19 cellular contexts compared by ENCODE assay signal in genomic region chr11:72825661-72826060, GRCh38. TPM values are rescaled to one million over a fixed set of nuclear protein-coding genes. Genes with fewer than 3 reads are reported as not detected.
A peak's percentile ranks its signal among the peaks of the same experiment; 100 is the strongest.
DNase-seq lines count a peak whose midpoint lies in the region; ATAC-seq and TF ChIP-seq lines count a peak whose summit lies in the region.
"Had no signal": no experiment of that assay in that cellular context is flagged by ENCODE, and none has a peak within 500 bp of the region (broad histone marks: within the 10 kb centered on the region; RNA-seq: fewer than 3 reads in every experiment).

No MANE protein-coding gene starts in this region.

- H3K9me3 Mint-ChIP-seq in T-helper 1 cell treated with Interleukin-12 subunit alpha and Interleukin-12 subunit beta and Interleukin-4 antibody, amounts not matched to agents 30 μg/mL and 1 μg/mL, for 36 hours = no peaks in the 10 kb centered on the region
- H3K9me3 Mint-ChIP-seq in CD14-positive monocyte = no peaks in the 10 kb centered on the region
- H3K9me3 Mint-ChIP-seq in activated T-helper 17 cell treated with anti-CD3 and anti-CD28 coated beads, Interleukin-2, amount 50 U/mL, for 72 hours = no peaks in the 10 kb centered on the region
- H3K9me3 Mint-ChIP-seq in naive thymus-derived CD8-positive, alpha-beta T cell = no peaks in the 10 kb centered on the region
- H3K9me3 Mint-ChIP-seq in glutamatergic neuron (ENCODE audit: unreplicated experiment) = peaks cover 5% of the 10 kb centered on the region

- peaks cover 12% of the 10 kb centered on the region for H3K4me1 Mint-ChIP-seq in T-helper 1 cell treated with Interleukin-12 subunit alpha and Interleukin-12 subunit beta and Interleukin-4 antibody, amounts not matched to agents 30 μg/mL and 1 μg/mL, for 36 hours (ENCODE audit: low read depth)
- H3K4me1 Mint-ChIP-seq in CD14-positive monocyte (peaks cover 50% of the 10 kb centered on the region), glutamatergic neuron (ENCODE audit: low read depth, unreplicated experiment) (peaks cover 3% of the 10 kb centered on the region)
- H3K4me1 Mint-ChIP-seq in activated T-helper 17 cell treated with anti-CD3 and anti-CD28 coated beads, Interleukin-2, amount 50 U/mL, for 72 hours = peaks cover 15% of the 10 kb centered on the region
- peaks cover 8 to 27% (median 13%) of the 10 kb centered on the region in 4 donors for H3K4me1 Mint-ChIP-seq in naive thymus-derived CD8-positive, alpha-beta T cell

- no peak for ATAC-seq in activated T-helper 17 cell treated with anti-CD3 and anti-CD28 coated beads, Interleukin-2, amount 50 U/mL, for 72 hours (replicated peaks)
- no peak for ATAC-seq in naive thymus-derived CD8-positive, alpha-beta T cell
- ATAC-seq in HG03175 (IDR thresholded peaks at IDR 0.05; ENCODE audit: unreplicated experiment) = no peak
- ATAC-seq: mucosa of descending colon, Panc1, psoas muscle had no signal

- no peak overlapping the region for H3K4me3 Mint-ChIP-seq in T-helper 1 cell treated with Interleukin-12 subunit alpha and Interleukin-12 subunit beta and Interleukin-4 antibody, amounts not matched to agents 30 μg/mL and 1 μg/mL, for 36 hours
- no peak overlapping the region for H3K4me3 Mint-ChIP-seq in CD14-positive monocyte
- no peak overlapping the region for H3K4me3 Mint-ChIP-seq in activated T-helper 17 cell treated with anti-CD3 and anti-CD28 coated beads, Interleukin-2, amount 50 U/mL, for 72 hours
- H3K4me3 Mint-ChIP-seq in naive thymus-derived CD8-positive, alpha-beta T cell = no peak overlapping the region
- no peak overlapping the region for H3K4me3 Mint-ChIP-seq in glutamatergic neuron (ENCODE audit: unreplicated experiment)

- POLR2A ChIA-PET in naive thymus-derived CD8-positive, alpha-beta T cell (lab: Charles Lee) = interaction anchor here (1.6 kb wide), 1 partner anchor 11 kb away, joined by 4 read pairs; the partner anchor contains the start of gene ATG16L2

- DNase-seq in T-helper 1 cell (no peak), CD14-positive monocyte (ENCODE audit: low spot score) (no peak), cerebellar cortex (ENCODE audit: low spot score) (no peak), glutamatergic neuron (no peak)
- no peak for DNase-seq in naive thymus-derived CD8-positive, alpha-beta T cell
- DNase-seq: 8988T, anterior cingulate cortex, COR-L47, KG1, kidney, mucosa of descending colon, NCI-H1417 treated with DMSO at 0.1 percent for 48 hours, NCI-H2081 treated with DMSO at 0.1 percent for 48 hours, psoas muscle, SJCRH30 had no signal

- H3K27ac Mint-ChIP-seq in T-helper 1 cell treated with Interleukin-12 subunit alpha and Interleukin-12 subunit beta and Interleukin-4 antibody, amounts not matched to agents 30 μg/mL and 1 μg/mL, for 36 hours = peak overlapping the region; percentile 31
- H3K27ac Mint-ChIP-seq in CD14-positive monocyte (peak overlapping the region in 6 of 7 donors; percentile 25 to 87 (median 60)), glutamatergic neuron (ENCODE audit: unreplicated experiment) (no peak overlapping the region)
- peak overlapping the region; percentile 52 for H3K27ac Mint-ChIP-seq in activated T-helper 17 cell treated with anti-CD3 and anti-CD28 coated beads, Interleukin-2, amount 50 U/mL, for 72 hours
- H3K27ac Mint-ChIP-seq in naive thymus-derived CD8-positive, alpha-beta T cell = peak overlapping the region in 7 of 10 donors; percentile 21 to 86 (median 56)

- no peak for TF ChIP-seq CTCF in CD14-positive monocyte (IDR thresholded peaks at IDR 0.05)
- TF ChIP-seq CTCF in glutamatergic neuron (IDR thresholded peaks at IDR 0.05; ENCODE audit: partially characterized antibody, unreplicated experiment) = no peak

- intact Hi-C loops in CD14-positive monocyte (cut with micrococcal nuclease) = no loop called here

- no peaks in the 10 kb centered on the region for H3K27me3 Mint-ChIP-seq in T-helper 1 cell treated with Interleukin-12 subunit alpha and Interleukin-12 subunit beta and Interleukin-4 antibody, amounts not matched to agents 30 μg/mL and 1 μg/mL, for 36 hours (ENCODE audit: low read depth)
- H3K27me3 Mint-ChIP-seq in CD14-positive monocyte (ENCODE audit: low read depth in 3 of 3) (peaks cover 0 to under 1% (median 0%) of the 10 kb centered on the region in 3 donors), glutamatergic neuron (ENCODE audit: unreplicated experiment) (peaks cover 2% of the 10 kb centered on the region)
- no peaks in the 10 kb centered on the region for H3K27me3 Mint-ChIP-seq in activated T-helper 17 cell treated with anti-CD3 and anti-CD28 coated beads, Interleukin-2, amount 50 U/mL, for 72 hours
- no peaks in the 10 kb centered on the region for H3K27me3 Mint-ChIP-seq in naive thymus-derived CD8-positive, alpha-beta T cell

- peaks cover 34% of the 10 kb centered on the region for H3K36me3 Mint-ChIP-seq in T-helper 1 cell treated with Interleukin-12 subunit alpha and Interleukin-12 subunit beta and Interleukin-4 antibody, amounts not matched to agents 30 μg/mL and 1 μg/mL, for 36 hours (ENCODE audit: low read depth)
- H3K36me3 Mint-ChIP-seq in CD14-positive monocyte (peaks cover 69 to 92% of the 10 kb centered on the region in 2 donors), glutamatergic neuron (ENCODE audit: unreplicated experiment) (no peaks in the 10 kb centered on the region)
- peaks cover 81% of the 10 kb centered on the region for H3K36me3 Mint-ChIP-seq in activated T-helper 17 cell treated with anti-CD3 and anti-CD28 coated beads, Interleukin-2, amount 50 U/mL, for 72 hours (ENCODE audit: low read depth)
- peaks cover 0 to 24% (median 0%) of the 10 kb centered on the region in 3 donors for H3K36me3 Mint-ChIP-seq in naive thymus-derived CD8-positive, alpha-beta T cell

RNA-seq across cellular contexts. Expression of gene ATG16L2, which starts 11.4 kb away (rescaled TPM):
- polyA plus RNA-seq in CD14-positive monocyte = 10 to 100 TPM; 36.9 to 46.8 TPM
- total RNA-seq in activated T-helper 17 cell treated with anti-CD3 and anti-CD28 coated beads, Interleukin-2, amount 50 U/mL, for 72 hours = 100 to 1,000 TPM in 1 of 2 donors, 10 to 100 TPM in 1; 85.3 to 127 TPM
- total RNA-seq in naive thymus-derived CD8-positive, alpha-beta T cell = 100 to 1,000 TPM; 156 to 157 TPM
- 10 to 100 TPM in 2 of 3 donors, 1 to 10 TPM in 1; 9.9 to 12.1 (median 11.6) TPM for polyA plus RNA-seq in naive thymus-derived CD8-positive, alpha-beta T cell
- total RNA-seq in glutamatergic neuron (ENCODE audit: unreplicated experiment) = 6.9 TPM

RNA-seq across cellular contexts. Expression of gene STARD10, which starts 31.8 kb away (rescaled TPM):
- 10 to 100 TPM; 13.6 to 15.4 TPM for polyA plus RNA-seq in CD14-positive monocyte
- total RNA-seq in activated T-helper 17 cell treated with anti-CD3 and anti-CD28 coated beads, Interleukin-2, amount 50 U/mL, for 72 hours = 10 to 100 TPM in 1 of 2 donors, 1 to 10 TPM in 1; 7.7 to 16.4 TPM
- 10 to 100 TPM; 11.8 to 15.6 TPM for total RNA-seq in naive thymus-derived CD8-positive, alpha-beta T cell
- 10 to 100 TPM; 13.5 to 16.3 (median 14.9) TPM for polyA plus RNA-seq in naive thymus-derived CD8-positive, alpha-beta T cell
- 13.5 TPM for total RNA-seq in glutamatergic neuron (ENCODE audit: unreplicated experiment)

Comparison
In these comparisons a context has a peak if more than half of its experiments do, and no peak if none do; other contexts are left out.
1. RNA of gene ATG16L2, which starts 11.4 kb away (total RNA-seq): 156 to 157 TPM in naive thymus-derived CD8-positive, alpha-beta T cell and 85.3 to 127 TPM in activated T-helper 17 cell treated with anti-CD3 and anti-CD28 coated beads, Interleukin-2, amount 50 U/mL, for 72 hours; 6.9 TPM in glutamatergic neuron (single experiment); every median in the first group is over 10 times any median in the second.